ENCODE assay signal across 13 cellular contexts in the genomic region with DNA sequence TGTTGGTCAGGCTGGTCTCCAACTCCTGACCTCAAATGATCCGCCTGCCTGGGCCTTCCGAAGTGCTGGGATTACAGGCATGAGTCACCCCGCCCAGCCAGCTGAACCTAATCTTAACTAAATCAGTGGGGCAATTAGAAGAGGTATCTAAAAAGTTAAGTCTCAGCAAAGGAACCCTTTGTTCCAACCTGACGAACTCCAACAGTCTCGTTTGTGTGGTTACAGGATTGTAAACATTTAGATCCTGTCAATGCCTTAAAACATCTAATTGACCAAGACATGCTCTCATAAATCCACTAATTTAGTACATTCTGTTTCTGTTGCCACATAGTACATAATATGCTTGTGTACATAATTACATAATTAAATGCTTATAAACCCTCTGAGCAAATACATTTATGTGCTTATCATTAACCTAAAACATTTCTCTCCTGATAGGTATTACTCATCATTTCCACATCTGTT. TPM values are rescaled to one million over a fixed set of nuclear protein-coding genes. Genes with fewer than 3 reads are reported as not detected.
DNase-seq lines count a peak whose midpoint lies in the region; FAIRE-seq and TF ChIP-seq lines count a peak whose summit lies in the region.
"Had no signal": no experiment of that assay in that cellular context is flagged by ENCODE, and none has a peak within 500 bp of the region (broad histone marks: within the 10 kb centered on the region; RNA-seq: fewer than 3 reads in every experiment).

No MANE protein-coding gene starts in this region.

- no peak overlapping the region for H3K4ac ChIP-seq in mesendoderm (ENCODE audit: low read depth, low read length)

- H3K27me3 ChIP-seq in MG63 = no peaks in the 10 kb centered on the region
- H3K27me3 ChIP-seq in astrocyte (ENCODE audit: insufficient read depth, low read length) = no peaks in the 10 kb centered on the region
- no peaks in the 10 kb centered on the region for H3K27me3 ChIP-seq in mesendoderm (ENCODE audit: insufficient read depth, low read length, poor library complexity)

- H3K9me3 Mint-ChIP-seq in astrocyte (ENCODE audit: unreplicated experiment) = no peaks in the 10 kb centered on the region
- H3K9me3 Mint-ChIP-seq: stimulated activated effector memory CD8-positive, alpha-beta T cell treated with anti-CD3 and anti-CD28 coated beads, Interleukin-12 subunit alpha, Interleukin-12 subunit beta, amount 100 ng/mL, for 72 hours; T-cell had no signal

- no peak overlapping the region for H2AFZ ChIP-seq in astrocyte (ENCODE audit: low read depth, low read length)

- H2BK5ac ChIP-seq in mesendoderm (ENCODE audit: low read length) = no peak overlapping the region

- H2AK5ac ChIP-seq in mesendoderm (ENCODE audit: low read length) = no peak overlapping the region

- H3K4me1 ChIP-seq in astrocyte (ENCODE audit: insufficient read depth, low read length) (no peaks in the 10 kb centered on the region), mesendoderm (ENCODE audit: control insufficient read depth, low read depth, low read length) (no peaks in the 10 kb centered on the region)

- H3K9ac ChIP-seq in astrocyte (ENCODE audit: low read length) = no peak overlapping the region
- no peak overlapping the region for H3K9ac ChIP-seq in mesendoderm (ENCODE audit: low read length)

- H3K36me3 ChIP-seq in MG63 = no peaks in the 10 kb centered on the region
- H3K36me3 ChIP-seq in astrocyte (ENCODE audit: insufficient read depth, low read length) = no peaks in the 10 kb centered on the region
- no peaks in the 10 kb centered on the region for H3K36me3 ChIP-seq in mesendoderm (ENCODE audit: control insufficient read depth, insufficient read depth, low read length)

- H3K9me3 ChIP-seq in MG63 (no peaks in the 10 kb centered on the region), astrocyte (ENCODE audit: insufficient read depth, low read depth, low read length) (no peaks in the 10 kb centered on the region)

- no peak overlapping the region for H2BK15ac ChIP-seq in mesendoderm (replicated peaks; ENCODE audit: low read depth)

- no peak overlapping the region for H3K56ac ChIP-seq in mesendoderm (ENCODE audit: low read length)

- H3K79me2 ChIP-seq in astrocyte (ENCODE audit: insufficient read depth, low read length) = no peaks in the 10 kb centered on the region
- H3K79me2 ChIP-seq in mesendoderm (ENCODE audit: control insufficient read depth, insufficient read depth, low read length) = no peaks in the 10 kb centered on the region

- no peaks in the 10 kb centered on the region for H4K20me1 ChIP-seq in astrocyte (ENCODE audit: insufficient read depth, low read length)

- H3K27ac Mint-ChIP-seq in astrocyte (ENCODE audit: unreplicated experiment) = no peak overlapping the region
- H3K27ac Mint-ChIP-seq: stimulated activated effector memory CD8-positive, alpha-beta T cell treated with anti-CD3 and anti-CD28 coated beads, Interleukin-12 subunit alpha, Interleukin-12 subunit beta, amount 100 ng/mL, for 72 hours; T-cell had no signal

- no peaks in the 10 kb centered on the region for H3K79me1 ChIP-seq in mesendoderm (ENCODE audit: low read length)

- peaks cover 2% of the 10 kb centered on the region for H3K4me1 Mint-ChIP-seq in astrocyte (ENCODE audit: low read depth, unreplicated experiment)
- H3K4me1 Mint-ChIP-seq: stimulated activated effector memory CD8-positive, alpha-beta T cell treated with anti-CD3 and anti-CD28 coated beads, Interleukin-12 subunit alpha, Interleukin-12 subunit beta, amount 100 ng/mL, for 72 hours; T-cell had no signal

- H3K36me3 Mint-ChIP-seq in astrocyte (ENCODE audit: low read depth, unreplicated experiment) = no peaks in the 10 kb centered on the region
- H3K36me3 Mint-ChIP-seq: stimulated activated effector memory CD8-positive, alpha-beta T cell treated with anti-CD3 and anti-CD28 coated beads, Interleukin-12 subunit alpha, Interleukin-12 subunit beta, amount 100 ng/mL, for 72 hours; T-cell had no signal

- H3K4me3 ChIP-seq in MG63 (no peak overlapping the region), astrocyte (ENCODE audit: insufficient read depth, low read depth, low read length) (no peak overlapping the region), mesendoderm (ENCODE audit: low read length) (no peak overlapping the region)

- H3K4me3 Mint-ChIP-seq in astrocyte (ENCODE audit: unreplicated experiment) = no peak overlapping the region
- H3K4me3 Mint-ChIP-seq: stimulated activated effector memory CD8-positive, alpha-beta T cell treated with anti-CD3 and anti-CD28 coated beads, Interleukin-12 subunit alpha, Interleukin-12 subunit beta, amount 100 ng/mL, for 72 hours; T-cell had no signal

- H2BK120ac ChIP-seq in mesendoderm (ENCODE audit: low read depth, low read length) = no peak overlapping the region

- TF ChIP-seq CTCF in D721Med (IDR thresholded peaks at IDR 0.05; ENCODE audit: insufficient read depth, missing control alignments) = no peak
- TF ChIP-seq CTCF in astrocyte (IDR thresholded peaks at IDR 0.05; ENCODE audit: insufficient read depth, low read depth, low read length) = no peak

- no CpG with 5 or more reads among the region's 5 CpGs for WGBS in mesendoderm (ENCODE audit: extremely low coverage, insufficient coverage, low lambda C conversion rate)

- no peak overlapping the region for H3K23ac ChIP-seq in mesendoderm (ENCODE audit: low read length)

- no peaks in the 10 kb centered on the region for H3K27me3 Mint-ChIP-seq in astrocyte (ENCODE audit: low read depth, unreplicated experiment)

- H3K4me2 ChIP-seq in astrocyte (ENCODE audit: low read length) (peak overlapping the region; percentile 21), mesendoderm (ENCODE audit: low read length) (no peak overlapping the region)

- H3K18ac ChIP-seq in mesendoderm (ENCODE audit: low read length) = no peak overlapping the region

- H4K5ac ChIP-seq in mesendoderm (ENCODE audit: low read length) = no peak overlapping the region

- H3K27ac ChIP-seq in astrocyte (ENCODE audit: low read depth, low read length) (no peak overlapping the region), mesendoderm (ENCODE audit: low read depth, low read length) (no peak overlapping the region)

- no peak for DNase-seq in D721Med (ENCODE audit: insufficient read length, low spot score)
- DNase-seq in MG63 = peak; percentile 84
- DNase-seq in astrocyte (ENCODE audit: low read depth) = peak; percentile 83
- DNase-seq in mesendoderm = peak; percentile 59
- no peak for DNase-seq in frontal cortex (ENCODE audit: low spot score in 2 of 2)
- DNase-seq in DMS53 treated with DMSO at 0.1 percent for 48 hours (lab: John Stamatoyannopoulos, UW; ENCODE audit: unreplicated experiment) = no peak
- DNase-seq in hypothalamus (lab: John Stamatoyannopoulos, UW) = no peak
- DNase-seq in NCI-H510A (lab: John Stamatoyannopoulos, UW) = no peak
- DNase-seq: activated CD8-positive, alpha-beta memory T cell treated with anti-CD3 and anti-CD28 coated beads, Interleukin-2, amount 50 U/mL, for 4 hours; H7; NCI-H1694; T-cell had no signal

- no peak overlapping the region for H4K8ac ChIP-seq in mesendoderm (ENCODE audit: low read depth, low read length)

- peak; percentile 76 for FAIRE-seq in D721Med (lab: Jason Lieb, UNC)
- no peak for FAIRE-seq in astrocyte (lab: Jason Lieb, UNC)
- FAIRE-seq in frontal cortex (lab: Jason Lieb, UNC) = no peak

RNA-seq across cellular contexts. Expression of gene STK39, which starts 31.1 kb away (rescaled TPM):
- total RNA-seq in MG63 (2014; rRNA removed; shearing (Covaris generic); ENCODE audit: low replicate concordance) = 28.1 and 34.2 TPM in 2 replicates
- total RNA-seq in astrocyte = 23.4 and 26.6 TPM in 2 replicates
- 20.4 TPM for polyA plus RNA-seq in mesendoderm (2013, experiment 1 of 2)
- 21.2 TPM for polyA plus RNA-seq in mesendoderm (2013, experiment 2 of 2)
- total RNA-seq in frontal cortex = 46.1 TPM

Comparison
In these comparisons a context has a peak if more than half of its experiments do, and no peak if none do; other contexts are left out.
1. DNase-seq: peak in MG63 (single experiment), astrocyte (single experiment) and mesendoderm (single experiment); none in D721Med (single experiment), frontal cortex (0 of 2), DMS53 treated with DMSO at 0.1 percent for 48 hours (single experiment), hypothalamus (0 of 51) and NCI-H510A (single experiment).